In genomic region chr20:51592564-51592963, GRCh38 we compare ENCODE assay signal across 37 cellular contexts. TPM values are rescaled to one million over a fixed set of nuclear protein-coding genes. Genes with fewer than 3 reads are reported as not detected.
DNase-seq lines count a peak whose midpoint lies in the region; ATAC-seq, FAIRE-seq and TF ChIP-seq lines count a peak whose summit lies in the region.
"Had no signal": no experiment of that assay in that cellular context is flagged by ENCODE, and none has a peak within 500 bp of the region (broad histone marks: within the 10 kb centered on the region; RNA-seq: fewer than 3 reads in every experiment).

No MANE protein-coding gene starts in this region.

- H3K4me1 Mint-ChIP-seq in nephron progenitor cell (peaks cover 21% of the 10 kb centered on the region), neural progenitor cell (peaks cover 11% of the 10 kb centered on the region)
- peaks cover 38% of the 10 kb centered on the region for H3K4me1 Mint-ChIP-seq in activated naive CD8-positive, alpha-beta T cell treated with anti-CD3 and anti-CD28 coated beads, Interleukin-2, amount 50 U/mL, for 24 hours

- TF ChIP-seq CTCF in HEK293 (tag by site-specific recombination; IDR thresholded peaks at IDR 0.05) (no peak), H1 (IDR thresholded peaks at IDR 0.05; ENCODE audit: control extremely low read depth in 1 of 3, insufficient read depth in 1 of 3, low read depth in 1 of 3, low read length in 3 of 3) (no peak), nephron progenitor cell (IDR thresholded peaks at IDR 0.05) (no peak), neural progenitor cell (IDR thresholded peaks at IDR 0.05) (no peak)

- H3K36me3 Mint-ChIP-seq in nephron progenitor cell (ENCODE audit: low read depth) (peaks cover 6% of the 10 kb centered on the region), neural progenitor cell (no peaks in the 10 kb centered on the region)
- H3K36me3 Mint-ChIP-seq in activated naive CD8-positive, alpha-beta T cell treated with anti-CD3 and anti-CD28 coated beads, Interleukin-2, amount 50 U/mL, for 24 hours (ENCODE audit: low read depth) = no peaks in the 10 kb centered on the region
- H3K36me3 Mint-ChIP-seq: CD14-positive monocyte; CD4-positive, alpha-beta memory T cell; CD4-positive, CD25-positive, alpha-beta regulatory T cell; CD8-positive, alpha-beta memory T cell; CD8-positive, alpha-beta T cell had no signal

- no peak for TF ChIP-seq RAD21 in H1 (IDR thresholded peaks at IDR 0.05 in 1 of 2, conservative IDR thresholded peaks at IDR 0.05 in 1 of 2; ENCODE audit: low read depth in 2 of 2, low read length in 2 of 2)

- no peaks in the 10 kb centered on the region for H3K23me2 ChIP-seq in H1 (ENCODE audit: low read depth, low read length)

- FAIRE-seq in H1 (lab: Jason Lieb, UNC) = no peak
- FAIRE-seq: A204.1, A549, D721Med had no signal

- TF ChIP-seq EP300 in H1 (IDR thresholded peaks at IDR 0.05; ENCODE audit: borderline replicate concordance in 1 of 2, low read depth in 2 of 2, low read length in 2 of 2) = no peak

- POLR2A ChIA-PET in HEK293 (lab: Yijun Ruan, JAX) = no interaction called here
- POLR2A ChIA-PET in H1 (lab: Charles Lee; ENCODE audit: partially characterized antibody) = no interaction called here

- no peak overlapping the region for H3K56ac ChIP-seq in H1 (replicated peaks; ENCODE audit: insufficient read length, low read depth, low read length)

- H4K8ac ChIP-seq in H1 (ENCODE audit: extremely low read depth, insufficient read depth, low read length) (no peak overlapping the region), neuronal stem cell (ENCODE audit: low read depth, low read length) (no peak overlapping the region)

- DNase-seq in H1 (ENCODE audit: low read depth in 1 of 2, low spot score in 2 of 2) (no peak), nephron progenitor cell (no peak), neuronal stem cell (ENCODE audit: low spot score) (no peak), neural progenitor cell (ENCODE audit: low spot score) (no peak), SJCRH30 (no peak)
- no peak for DNase-seq in activated naive CD8-positive, alpha-beta T cell treated with anti-CD3 and anti-CD28 coated beads, Interleukin-2, amount 50 U/mL, for 24 hours
- DNase-seq: 8988T; ACHN; AML-193; BE2C; C1 segment of cervical spinal cord; Caco-2; Calu3; CD4-positive, alpha-beta memory T cell; CD4-positive, alpha-beta T cell; CD4-positive, CD25-positive, alpha-beta regulatory T cell; CD8-positive, alpha-beta memory T cell; CD8-positive, alpha-beta T cell; COR-L47; DMS 273 treated with DMSO at 0.1 percent for 48 hours; DMS153; DMS53; DMS79; DMS79 treated with DMSO at 0.1 percent for 48 hours; DND-41; EL had no signal

- H3K4ac ChIP-seq in H1 (replicated peaks; ENCODE audit: insufficient read length, low read depth, low read length) (no peak overlapping the region), neuronal stem cell (ENCODE audit: low read length) (no peak overlapping the region)

- H3K23ac ChIP-seq in H1 (ENCODE audit: insufficient read length) = no peak overlapping the region
- H3K23ac ChIP-seq in neuronal stem cell (ENCODE audit: low read depth, low read length, poor library complexity) = no peak overlapping the region

- H4K20me1 ChIP-seq in H1 (replicated peaks in 1 of 2; ENCODE audit: control insufficient read depth in 1 of 2, insufficient read depth in 2 of 2, low read length in 2 of 2) = no peaks in the 10 kb centered on the region
- H4K20me1 ChIP-seq in neural progenitor cell (ENCODE audit: low read depth) = no peaks in the 10 kb centered on the region
- H4K20me1 ChIP-seq: BLaER1; BLaER1 treated with 17β-estradiol and CSF1 and Interleukin-3, amounts not matched to agents 10 nM and 100 nM had no signal

- no peaks in the 10 kb centered on the region for H3K79me2 ChIP-seq in H1 (ENCODE audit: control insufficient read depth in 1 of 2, insufficient read depth in 2 of 2, low read length in 2 of 2)
- no peaks in the 10 kb centered on the region for H3K79me2 ChIP-seq in neural progenitor cell (ENCODE audit: low read depth)

- H2BK12ac ChIP-seq in H1 (ENCODE audit: low read depth, low read length) = no peak overlapping the region
- no peak overlapping the region for H2BK12ac ChIP-seq in neuronal stem cell (ENCODE audit: low read length)

- H3K14ac ChIP-seq in H1 (ENCODE audit: insufficient read length) = no peak overlapping the region
- H3K14ac ChIP-seq in neuronal stem cell (ENCODE audit: low read length) = peak overlapping the region; percentile 13

- no peaks in the 10 kb centered on the region for H3K27me3 ChIP-seq in H1 (replicated peaks in 1 of 4; ENCODE audit: control insufficient read depth in 3 of 4, extremely low read depth in 1 of 4, insufficient read depth in 3 of 4, low read length in 3 of 4)
- H3K27me3 ChIP-seq in neuronal stem cell (ENCODE audit: control insufficient read depth in 3 of 3, insufficient read depth in 3 of 3, low read depth in 1 of 3, low read length in 3 of 3) = no peaks in the 10 kb centered on the region
- no peaks in the 10 kb centered on the region for H3K27me3 ChIP-seq in neural progenitor cell
- peaks cover 21% of the 10 kb centered on the region; the same call in 1 of the 2 replicates for H3K27me3 ChIP-seq in SJCRH30
- H3K27me3 ChIP-seq: BE2C, BLaER1 had no signal

- no peaks in the 10 kb centered on the region for H3K36me3 ChIP-seq in HEK293 (ENCODE audit: control insufficient read depth in 2 of 2, insufficient read depth in 1 of 2, low read length in 2 of 2)
- no peaks in the 10 kb centered on the region for H3K36me3 ChIP-seq in H1 (ENCODE audit: control insufficient read depth in 2 of 4, insufficient read depth in 4 of 4, low read length in 3 of 4)
- H3K36me3 ChIP-seq in neuronal stem cell (replicated peaks in 1 of 2; ENCODE audit: control insufficient read depth in 2 of 2, insufficient read depth in 2 of 2, low read length in 2 of 2) = peaks cover 0 to 2% of the 10 kb centered on the region in 2 donors
- no peaks in the 10 kb centered on the region for H3K36me3 ChIP-seq in neural progenitor cell
- no peaks in the 10 kb centered on the region for H3K36me3 ChIP-seq in SJCRH30
- H3K36me3 ChIP-seq: BE2C; BLaER1; BLaER1 treated with 17β-estradiol and CSF1 and Interleukin-3, amounts not matched to agents 10 nM and 100 nM had no signal

- H2BK15ac ChIP-seq in H1 (ENCODE audit: low read length) (no peak overlapping the region), neuronal stem cell (ENCODE audit: low read length) (no peak overlapping the region)

- H3K27ac ChIP-seq in HEK293 (ENCODE audit: extremely low read depth, low read depth, low read length) (no peak overlapping the region), H1 (ENCODE audit: low read depth, low read length) (no peak overlapping the region), neuronal stem cell (replicated peaks; ENCODE audit: low read length) (no peak overlapping the region), neural progenitor cell (no peak overlapping the region), SJCRH30 (no peak overlapping the region)
- H3K27ac ChIP-seq: 22Rv1; A549; BLaER1; BLaER1 treated with 17β-estradiol and CSF1 and Interleukin-3, amounts not matched to agents 10 nM and 100 nM; C4-2B had no signal

- H2AK5ac ChIP-seq in H1 (ENCODE audit: low read depth, low read length) (no peak overlapping the region), neuronal stem cell (ENCODE audit: low read depth, low read length) (no peak overlapping the region)

- H4K5ac ChIP-seq in H1 (ENCODE audit: insufficient read length, low read depth, low read length) = no peak overlapping the region

- H2BK120ac ChIP-seq in H1 (replicated peaks; ENCODE audit: low read depth, low read length) (no peak overlapping the region), neuronal stem cell (ENCODE audit: low read depth, low read length) (no peak overlapping the region)

- no peak for ATAC-seq in GM21390 (IDR thresholded peaks at IDR 0.05; ENCODE audit: unreplicated experiment)
- ATAC-seq in activated naive CD8-positive, alpha-beta T cell treated with anti-CD3 and anti-CD28 coated beads, Interleukin-2, amount 50 U/mL, for 24 hours = no peak
- ATAC-seq: A549; CD8-positive, alpha-beta T cell had no signal

- H2BK20ac ChIP-seq in H1 (ENCODE audit: low read length) = no peak overlapping the region

- H3K4me3 Mint-ChIP-seq in nephron progenitor cell (no peak overlapping the region), neural progenitor cell (no peak overlapping the region)
- H3K4me3 Mint-ChIP-seq in activated naive CD8-positive, alpha-beta T cell treated with anti-CD3 and anti-CD28 coated beads, Interleukin-2, amount 50 U/mL, for 24 hours = no peak overlapping the region
- H3K4me3 Mint-ChIP-seq: B cell; CD14-positive monocyte; CD4-positive, alpha-beta memory T cell; CD4-positive, alpha-beta T cell; CD4-positive, CD25-positive, alpha-beta regulatory T cell; CD8-positive, alpha-beta memory T cell; CD8-positive, alpha-beta T cell had no signal

- H3K4me3 ChIP-seq in HEK293 (ENCODE audit: low read depth, low read length) (no peak overlapping the region), H1 (ENCODE audit: extremely low read depth in 1 of 4, insufficient read depth in 2 of 4, low read depth in 3 of 4, low read length in 4 of 4) (no peak overlapping the region), neuronal stem cell (ENCODE audit: low read length in 2 of 2) (no peak overlapping the region), neural progenitor cell (no peak overlapping the region), SJCRH30 (no peak overlapping the region)
- H3K4me3 ChIP-seq: A549; BLaER1; BLaER1 treated with 17β-estradiol and CSF1 and Interleukin-3, amounts not matched to agents 10 nM and 100 nM had no signal

- H3K9me3 Mint-ChIP-seq in nephron progenitor cell = no peaks in the 10 kb centered on the region
- no peaks in the 10 kb centered on the region for H3K9me3 Mint-ChIP-seq in neural progenitor cell
- no peaks in the 10 kb centered on the region for H3K9me3 Mint-ChIP-seq in activated naive CD8-positive, alpha-beta T cell treated with anti-CD3 and anti-CD28 coated beads, Interleukin-2, amount 50 U/mL, for 24 hours
- H3K9me3 Mint-ChIP-seq: CD4-positive, alpha-beta memory T cell; CD4-positive, alpha-beta T cell; CD8-positive, alpha-beta memory T cell; CD8-positive, alpha-beta T cell had no signal

- H3F3A ChIP-seq in neural progenitor cell (ENCODE audit: low read depth) = no peaks in the 10 kb centered on the region

- H3K79me1 ChIP-seq in H1 (ENCODE audit: low read depth, low read length) (no peaks in the 10 kb centered on the region), neuronal stem cell (ENCODE audit: low read depth, low read length) (no peaks in the 10 kb centered on the region)

- H2AFZ ChIP-seq in H1 (ENCODE audit: low read length) (no peak overlapping the region), neuronal stem cell (ENCODE audit: low read length) (no peak overlapping the region), neural progenitor cell (replicated peaks) (no peak overlapping the region)

- H3K4me1 ChIP-seq in HEK293 (ENCODE audit: control insufficient read depth, insufficient read depth, low read length) (no peaks in the 10 kb centered on the region), H1 (replicated peaks in 1 of 4; ENCODE audit: control insufficient read depth in 3 of 4, insufficient read depth in 4 of 4, low read length in 3 of 4) (peaks cover 0 to 6% (median 1%) of the 10 kb centered on the region in 4 experiments; a peak in 4 of 7 replicates), neuronal stem cell (ENCODE audit: control insufficient read depth in 2 of 2, insufficient read depth in 1 of 2, low read depth in 1 of 2, low read length in 2 of 2) (peaks cover 0 to 1% of the 10 kb centered on the region in 2 donors), neural progenitor cell (no peaks in the 10 kb centered on the region), SJCRH30 (no peaks in the 10 kb centered on the region)
- H3K4me1 ChIP-seq: BE2C had no signal

- peak overlapping the region; percentile 89 for H3K27ac Mint-ChIP-seq in nephron progenitor cell
- no peak overlapping the region for H3K27ac Mint-ChIP-seq in neural progenitor cell
- no peak overlapping the region for H3K27ac Mint-ChIP-seq in activated naive CD8-positive, alpha-beta T cell treated with anti-CD3 and anti-CD28 coated beads, Interleukin-2, amount 50 U/mL, for 24 hours
- H3K27ac Mint-ChIP-seq: B cell; CD4-positive, alpha-beta T cell; CD8-positive, alpha-beta memory T cell; CD8-positive, alpha-beta T cell had no signal

- H3K18ac ChIP-seq in H1 (ENCODE audit: extremely low read depth, low read length) (no peak overlapping the region), neuronal stem cell (ENCODE audit: low read length) (peak overlapping the region; percentile 45)

- H4K91ac ChIP-seq in H1 (replicated peaks; ENCODE audit: insufficient read length, low read length) (no peak overlapping the region), neuronal stem cell (ENCODE audit: low read depth, low read length, poor library complexity) (no peak overlapping the region)

- H3K27me3 Mint-ChIP-seq in nephron progenitor cell (ENCODE audit: low read depth, poor library complexity) (peaks cover 19% of the 10 kb centered on the region), neural progenitor cell (ENCODE audit: insufficient read depth, low read depth) (peaks cover 5% of the 10 kb centered on the region)
- H3K27me3 Mint-ChIP-seq in activated naive CD8-positive, alpha-beta T cell treated with anti-CD3 and anti-CD28 coated beads, Interleukin-2, amount 50 U/mL, for 24 hours = peaks cover 3% of the 10 kb centered on the region
- H3K27me3 Mint-ChIP-seq: CD4-positive, alpha-beta T cell; CD8-positive, alpha-beta memory T cell had no signal

- no peak for TF ChIP-seq POLR2A in H1 (IDR thresholded peaks at IDR 0.05; ENCODE audit: control extremely low read depth in 1 of 2, low read depth in 2 of 2, low read length in 2 of 2)

- H2BK5ac ChIP-seq in H1 (ENCODE audit: low read depth, low read length) (no peak overlapping the region), neuronal stem cell (ENCODE audit: low read length) (no peak overlapping the region)

- 87% methylated on average over 8 of the region's 8 CpGs; no CpG with 5 or more reads in 1 of the 2 experiments for WGBS in H1 (ENCODE audit: extremely low coverage in 1 of 2, insufficient coverage in 1 of 2, insufficient read length in 1 of 2, insufficient replicate concordance in 2 of 2, low coverage in 1 of 2, low lambda C conversion rate in 2 of 2, missing lambda C conversion rate in 1 of 2), 2 experiments
- no CpG with 5 or more reads among the region's 8 CpGs for WGBS in neuronal stem cell (ENCODE audit: extremely low coverage in 2 of 2, insufficient read length in 2 of 2, insufficient replicate concordance in 1 of 2), 2 donors

- no peaks in the 10 kb centered on the region for H3K9me3 ChIP-seq in HEK293 (ENCODE audit: control insufficient read depth, insufficient read depth, low read depth, low read length)
- no peaks in the 10 kb centered on the region for H3K9me3 ChIP-seq in H1 (ENCODE audit: insufficient read depth in 2 of 2, low read depth in 1 of 2, low read length in 1 of 2)
- H3K9me3 ChIP-seq in neuronal stem cell (replicated peaks in 1 of 2; ENCODE audit: control insufficient read depth in 2 of 2, insufficient read depth in 1 of 2, low read depth in 1 of 2, low read length in 2 of 2) = no peaks in the 10 kb centered on the region
- H3K9me3 ChIP-seq in neural progenitor cell (ENCODE audit: low read depth) = no peaks in the 10 kb centered on the region
- H3K9me3 ChIP-seq in SJCRH30 (replicated peaks) = no peaks in the 10 kb centered on the region
- H3K9me3 ChIP-seq: A549; BE2C; BLaER1; BLaER1 treated with 17β-estradiol and CSF1 and Interleukin-3, amounts not matched to agents 10 nM and 100 nM; Caco-2 had no signal

- H3K4me2 ChIP-seq in H1 (ENCODE audit: insufficient read depth in 1 of 2, low read depth in 2 of 2, low read length in 2 of 2) (no peak overlapping the region), neuronal stem cell (ENCODE audit: insufficient read depth, low read length, poor library complexity, severe bottlenecking) (no peak overlapping the region), neural progenitor cell (no peak overlapping the region)
- H3K4me2 ChIP-seq: A549; BLaER1; BLaER1 treated with 17β-estradiol and CSF1 and Interleukin-3, amounts not matched to agents 10 nM and 100 nM had no signal

- H3K9ac ChIP-seq in H1 (replicated peaks in 1 of 4; ENCODE audit: extremely low read depth in 1 of 4, low read depth in 3 of 4, low read length in 3 of 4) (no peak overlapping the region), neuronal stem cell (ENCODE audit: low read depth, low read length, poor library complexity) (peak overlapping the region; percentile 27), neural progenitor cell (no peak overlapping the region)
- H3K9ac ChIP-seq: BLaER1; BLaER1 treated with 17β-estradiol and CSF1 and Interleukin-3, amounts not matched to agents 10 nM and 100 nM had no signal

- CTCF ChIA-PET in HEK293 (lab: Yijun Ruan, JAX) = interaction anchor here (0.6 to 1.4 kb wide), 2 partner anchors 31 to 605 kb away, joined by 3 to 5 read pairs; no protein-coding TSS in a partner anchor
- CTCF ChIA-PET in H1 (lab: Charles Lee; ENCODE audit: partially characterized antibody) = interaction anchor here (0.8 to 3.1 kb wide), 2 partner anchors 208 to 605 kb away, joined by 3 to 8 read pairs; no protein-coding TSS in a partner anchor

RNA-seq across cellular contexts. Expression of gene NFATC2, which starts 50.0 kb away (rescaled TPM):
- 0.84 and 0.91 TPM in 2 replicates for total RNA-seq in H1 (2021; fragmentation: NEBNext Ultra II Directional; extraction: Animal tissue kit (Norgen Biotek cat#: 25700))
- 0.25 and 0.27 TPM in 2 replicates for polyA plus RNA-seq in H1 (2011; rRNA removed)
- polyA plus RNA-seq in H1 (2011; cell fraction: cytosol; rRNA removed) = 0.25 TPM
- polyA plus RNA-seq in H1 (2011; cell fraction: nucleus; rRNA removed) = 0.48 TPM
- polyA plus RNA-seq in H1 (2012, experiment 1 of 2) = 0.51 to 0.70 TPM (median 0.57 TPM) in 4 replicates
- 0.10 TPM for polyA plus RNA-seq in H1 (2012, experiment 2 of 2)
- polyA plus RNA-seq in H1 (2013, experiment 1 of 2) = 0.20 TPM
- polyA plus RNA-seq in H1 (2013, experiment 2 of 2) = 0.20 TPM
- 0.47 and 0.71 TPM in 2 replicates for polyA minus RNA-seq in H1 (2011; rRNA and poly(A)+ RNA removed)
- polyA minus RNA-seq in H1 (2011; cell fraction: cytosol; rRNA and poly(A)+ RNA removed) = 0.66 TPM
- 1.8 TPM for polyA minus RNA-seq in H1 (2011; cell fraction: nucleus; rRNA and poly(A)+ RNA removed)
- 0.67 TPM for polyA plus RNA-seq in neuronal stem cell (2013, experiment 1 of 2)
- polyA plus RNA-seq in neuronal stem cell (2013, experiment 2 of 2) = 0.76 TPM
- total RNA-seq in neural progenitor cell (ENCODE audit: low replicate concordance) = 0.19 and 0.25 TPM in 2 replicates
- total RNA-seq in SJCRH30 (2014; rRNA removed; shearing (Covaris generic)) = not detected in 2 replicates
